ENCODE assay signal across 19 cellular contexts in the genomic region with DNA sequence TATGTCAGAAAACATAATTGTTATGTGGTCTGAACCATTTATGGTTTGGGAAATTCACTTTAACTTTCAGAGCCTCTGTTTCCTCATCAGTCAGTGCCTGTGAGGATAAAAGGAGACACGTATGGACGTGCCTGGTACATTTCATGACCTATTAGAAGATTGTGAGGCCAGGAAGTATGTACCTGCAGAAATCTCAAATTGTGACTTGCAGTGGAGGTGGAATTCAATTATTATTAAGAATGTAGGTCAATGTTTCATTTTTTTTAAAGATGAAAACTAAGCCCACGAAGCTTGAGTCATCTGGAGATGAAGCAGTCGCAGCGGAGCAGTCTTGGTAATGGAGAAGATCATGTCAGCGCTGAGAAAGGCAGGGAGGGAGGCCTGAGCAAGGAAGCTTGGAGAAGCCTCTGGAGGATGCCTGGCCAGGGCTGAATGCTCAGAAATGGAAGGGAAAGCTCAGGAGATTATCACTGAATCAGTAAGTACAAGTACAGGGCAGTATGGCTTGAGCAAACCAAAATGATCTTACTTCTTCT. TPM values are rescaled to one million over a fixed set of nuclear protein-coding genes. Genes with fewer than 3 reads are reported as not detected.
DNase-seq lines count a peak whose midpoint lies in the region; ATAC-seq and TF ChIP-seq lines count a peak whose summit lies in the region.
"Had no signal": no experiment of that assay in that cellular context is flagged by ENCODE, and none has a peak within 500 bp of the region (broad histone marks: within the 10 kb centered on the region; RNA-seq: fewer than 3 reads in every experiment).

No MANE protein-coding gene starts in this region.

- peak overlapping the region; percentile 33; the same call in 1 of the 2 replicates for H3K27ac Mint-ChIP-seq in WTC11
- H3K27ac Mint-ChIP-seq in CD8-positive, alpha-beta memory T cell, result no peak overlapping the region
- no peak overlapping the region for H3K27ac Mint-ChIP-seq in osteocyte (ENCODE audit: unreplicated experiment)
- H3K27ac Mint-ChIP-seq: H9 had no signal

- no peak for DNase-seq in WTC11 (ENCODE audit: low spot score)
- DNase-seq in caudate nucleus (lab: John Stamatoyannopoulos, UW), result peak in 41 of 61 donors; percentile 2 to 77 (median 23)
- DNase-seq in head of caudate nucleus, result peak in 40 of 42 donors; percentile 10 to 84 (median 53)
- DNase-seq in smooth muscle cell (lab: John Stamatoyannopoulos, UW; ENCODE audit: unreplicated experiment), result no peak
- no peak for DNase-seq in CD8-positive, alpha-beta memory T cell
- DNase-seq in osteocyte (ENCODE audit: extremely low spot score, unreplicated experiment), result no peak
- DNase-seq in NCI-H1048 (lab: John Stamatoyannopoulos, UW), result no peak
- DNase-seq: ACHN, COR-L47, DMS 273 treated with DMSO at 0.1 percent for 48 hours, DND-41, H9, IMR-90, NCI-H1092 treated with DMSO at 0.1 percent for 48 hours, NCI-H146, NCI-H2081 had no signal

- no peaks in the 10 kb centered on the region for H3K36me3 ChIP-seq in smooth muscle cell (ENCODE audit: low read depth)
- no peaks in the 10 kb centered on the region for H3K36me3 ChIP-seq in CD8-positive, alpha-beta memory T cell (ENCODE audit: insufficient read depth, low read length)

- H4K20me1 ChIP-seq in smooth muscle cell (ENCODE audit: low read depth), result no peaks in the 10 kb centered on the region

- no peak overlapping the region for H3K4me2 ChIP-seq in smooth muscle cell

- H3K27ac ChIP-seq in caudate nucleus (ENCODE audit: low read depth, low read length) (no peak overlapping the region), smooth muscle cell (ENCODE audit: low read depth) (peak overlapping the region; percentile 3)
- no peak overlapping the region for H3K27ac ChIP-seq in CD8-positive, alpha-beta memory T cell (ENCODE audit: low read depth, low read length)
- H3K27ac ChIP-seq: C4-2B had no signal

- no peaks in the 10 kb centered on the region for H3K9me3 ChIP-seq in smooth muscle cell (replicated peaks; ENCODE audit: low read depth)
- no peaks in the 10 kb centered on the region for H3K9me3 ChIP-seq in CD8-positive, alpha-beta memory T cell (ENCODE audit: low read length)

- H3K9me3 Mint-ChIP-seq in WTC11 (peaks cover 3% of the 10 kb centered on the region; the same call in 1 of the 2 replicates), osteocyte (ENCODE audit: unreplicated experiment) (no peaks in the 10 kb centered on the region)
- no peaks in the 10 kb centered on the region for H3K9me3 Mint-ChIP-seq in CD8-positive, alpha-beta memory T cell
- H3K9me3 Mint-ChIP-seq: H9 had no signal

- CTCF ChIA-PET in WTC11 (lab: Charles Lee), result interaction anchor here (1.6 to 2.6 kb wide), 2 partner anchors 79 to 98 kb away, joined by 5 to 15 read pairs; no protein-coding TSS in a partner anchor
- CTCF ChIA-PET in CD8-positive, alpha-beta memory T cell (lab: Charles Lee), result no interaction called here

- no peak for ATAC-seq in WTC11
- ATAC-seq: Panc1, Right ventricle myocardium inferior had no signal

- peaks cover 31% of the 10 kb centered on the region for H3K4me1 Mint-ChIP-seq in WTC11
- peaks cover 12 to 25% (median 24%) of the 10 kb centered on the region in 3 donors for H3K4me1 Mint-ChIP-seq in CD8-positive, alpha-beta memory T cell
- peaks cover 32% of the 10 kb centered on the region for H3K4me1 Mint-ChIP-seq in osteocyte (ENCODE audit: unreplicated experiment)

- H3K4me1 ChIP-seq in smooth muscle cell (ENCODE audit: low read depth), result peaks cover 13% of the 10 kb centered on the region
- peaks cover 17% of the 10 kb centered on the region for H3K4me1 ChIP-seq in CD8-positive, alpha-beta memory T cell (ENCODE audit: insufficient read depth, low read length)

- POLR2A ChIA-PET in WTC11 (lab: Charles Lee), result no interaction called here
- POLR2A ChIA-PET in CD8-positive, alpha-beta memory T cell (lab: Charles Lee), result interaction anchor here (0.6 kb wide), 1 partner anchor 113 kb away, joined by 3 read pairs; no protein-coding TSS in a partner anchor

- H3K36me3 Mint-ChIP-seq in WTC11 (peaks cover 2% of the 10 kb centered on the region), osteocyte (ENCODE audit: unreplicated experiment) (no peaks in the 10 kb centered on the region)
- peaks cover 0 to 1% (median 0%) of the 10 kb centered on the region in 3 donors for H3K36me3 Mint-ChIP-seq in CD8-positive, alpha-beta memory T cell

- intact Hi-C loops in head of caudate nucleus (cut with DNase I), result no loop called here

- H3K4me3 ChIP-seq in smooth muscle cell, result no peak overlapping the region
- H3K4me3 ChIP-seq in CD8-positive, alpha-beta memory T cell (ENCODE audit: low read length), result no peak overlapping the region

- peaks cover 5% of the 10 kb centered on the region for H3K79me2 ChIP-seq in smooth muscle cell (ENCODE audit: low read depth)

- no peaks in the 10 kb centered on the region for H3K27me3 Mint-ChIP-seq in WTC11 (ENCODE audit: low read depth)
- no peaks in the 10 kb centered on the region for H3K27me3 Mint-ChIP-seq in CD8-positive, alpha-beta memory T cell
- H3K27me3 Mint-ChIP-seq in osteocyte (ENCODE audit: unreplicated experiment), result no peaks in the 10 kb centered on the region

- H2AFZ ChIP-seq in smooth muscle cell (ENCODE audit: low read depth), result no peak overlapping the region

- no peak overlapping the region for H3K4me3 Mint-ChIP-seq in WTC11
- peak overlapping the region in 1 of 7 donors; percentile 31 for H3K4me3 Mint-ChIP-seq in CD8-positive, alpha-beta memory T cell
- no peak overlapping the region for H3K4me3 Mint-ChIP-seq in osteocyte (ENCODE audit: unreplicated experiment)
- H3K4me3 Mint-ChIP-seq: H9 had no signal

- WGBS in smooth muscle cell (ENCODE audit: low lambda C conversion rate), result 53% methylated on average over 6 of the region's 6 CpGs

- no peaks in the 10 kb centered on the region for H3K27me3 ChIP-seq in smooth muscle cell (ENCODE audit: low read depth)
- H3K27me3 ChIP-seq in CD8-positive, alpha-beta memory T cell (ENCODE audit: insufficient read depth, low read length, poor library complexity, severe bottlenecking), result peaks cover 3% of the 10 kb centered on the region

- H3F3A ChIP-seq in smooth muscle cell (ENCODE audit: low read depth), result no peaks in the 10 kb centered on the region

- TF ChIP-seq CTCF in WTC11 (IDR thresholded peaks at IDR 0.05), result no peak
- no peak for TF ChIP-seq CTCF in smooth muscle cell (IDR thresholded peaks at IDR 0.05; ENCODE audit: borderline replicate concordance, insufficient read depth, poor library complexity, severe bottlenecking)
- no peak for TF ChIP-seq CTCF in osteocyte (IDR thresholded peaks at IDR 0.05)

- no peak overlapping the region for H3K9ac ChIP-seq in smooth muscle cell (ENCODE audit: low read depth)

TF ChIP-seq in WTC11, 78 proteins besides CTCF, POLR2A, EP300 and RAD21:
- TF ChIP-seq, protein P1, sequence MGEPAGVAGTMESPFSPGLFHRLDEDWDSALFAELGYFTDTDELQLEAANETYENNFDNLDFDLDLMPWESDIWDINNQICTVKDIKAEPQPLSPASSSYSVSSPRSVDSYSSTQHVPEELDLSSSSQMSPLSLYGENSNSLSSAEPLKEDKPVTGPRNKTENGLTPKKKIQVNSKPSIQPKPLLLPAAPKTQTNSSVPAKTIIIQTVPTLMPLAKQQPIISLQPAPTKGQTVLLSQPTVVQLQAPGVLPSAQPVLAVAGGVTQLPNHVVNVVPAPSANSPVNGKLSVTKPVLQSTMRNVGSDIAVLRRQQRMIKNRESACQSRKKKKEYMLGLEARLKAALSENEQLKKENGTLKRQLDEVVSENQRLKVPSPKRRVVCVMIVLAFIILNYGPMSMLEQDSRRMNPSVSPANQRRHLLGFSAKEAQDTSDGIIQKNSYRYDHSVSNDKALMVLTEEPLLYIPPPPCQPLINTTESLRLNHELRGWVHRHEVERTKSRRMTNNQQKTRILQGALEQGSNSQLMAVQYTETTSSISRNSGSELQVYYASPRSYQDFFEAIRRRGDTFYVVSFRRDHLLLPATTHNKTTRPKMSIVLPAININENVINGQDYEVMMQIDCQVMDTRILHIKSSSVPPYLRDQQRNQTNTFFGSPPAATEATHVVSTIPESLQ (CRISPR knock-in tag; IDR thresholded peaks at IDR 0.05), result no peak
- TF ChIP-seq, protein P2, sequence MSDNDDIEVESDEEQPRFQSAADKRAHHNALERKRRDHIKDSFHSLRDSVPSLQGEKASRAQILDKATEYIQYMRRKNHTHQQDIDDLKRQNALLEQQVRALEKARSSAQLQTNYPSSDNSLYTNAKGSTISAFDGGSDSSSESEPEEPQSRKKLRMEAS (CRISPR knock-in tag; IDR thresholded peaks at IDR 0.05), result no peak
- TF ChIP-seq, protein P3, sequence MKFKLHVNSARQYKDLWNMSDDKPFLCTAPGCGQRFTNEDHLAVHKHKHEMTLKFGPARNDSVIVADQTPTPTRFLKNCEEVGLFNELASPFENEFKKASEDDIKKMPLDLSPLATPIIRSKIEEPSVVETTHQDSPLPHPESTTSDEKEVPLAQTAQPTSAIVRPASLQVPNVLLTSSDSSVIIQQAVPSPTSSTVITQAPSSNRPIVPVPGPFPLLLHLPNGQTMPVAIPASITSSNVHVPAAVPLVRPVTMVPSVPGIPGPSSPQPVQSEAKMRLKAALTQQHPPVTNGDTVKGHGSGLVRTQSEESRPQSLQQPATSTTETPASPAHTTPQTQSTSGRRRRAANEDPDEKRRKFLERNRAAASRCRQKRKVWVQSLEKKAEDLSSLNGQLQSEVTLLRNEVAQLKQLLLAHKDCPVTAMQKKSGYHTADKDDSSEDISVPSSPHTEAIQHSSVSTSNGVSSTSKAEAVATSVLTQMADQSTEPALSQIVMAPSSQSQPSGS (CRISPR knock-in tag; IDR thresholded peaks at IDR 0.05; ENCODE audit: borderline replicate concordance, low read depth), result no peak
- TF ChIP-seq, protein P4, sequence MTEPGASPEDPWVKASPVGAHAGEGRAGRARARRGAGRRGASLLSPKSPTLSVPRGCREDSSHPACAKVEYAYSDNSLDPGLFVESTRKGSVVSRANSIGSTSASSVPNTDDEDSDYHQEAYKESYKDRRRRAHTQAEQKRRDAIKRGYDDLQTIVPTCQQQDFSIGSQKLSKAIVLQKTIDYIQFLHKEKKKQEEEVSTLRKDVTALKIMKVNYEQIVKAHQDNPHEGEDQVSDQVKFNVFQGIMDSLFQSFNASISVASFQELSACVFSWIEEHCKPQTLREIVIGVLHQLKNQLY (CRISPR knock-in tag; IDR thresholded peaks at IDR 0.05), result no peak
- TF ChIP-seq SOX15 (CRISPR knock-in tag; IDR thresholded peaks at IDR 0.05), result no peak
- TF ChIP-seq, protein P5, sequence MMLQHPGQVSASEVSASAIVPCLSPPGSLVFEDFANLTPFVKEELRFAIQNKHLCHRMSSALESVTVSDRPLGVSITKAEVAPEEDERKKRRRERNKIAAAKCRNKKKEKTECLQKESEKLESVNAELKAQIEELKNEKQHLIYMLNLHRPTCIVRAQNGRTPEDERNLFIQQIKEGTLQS (CRISPR knock-in tag; conservative IDR thresholded peaks at IDR 0.05), result no peak

RNA-seq across cellular contexts. Expression of a gene that starts 3.9 kb away (rescaled TPM):
- total RNA-seq in WTC11 (2021) (66.3 to 78.3 TPM (median 71.2 TPM) in 3 replicates), smooth muscle cell (76.2 and 93.1 TPM in 2 replicates), osteocyte (57.2 and 67.1 TPM in 2 replicates)
- 35.0 and 38.6 TPM in 2 replicates for polyA plus RNA-seq in smooth muscle cell
- 1 to 10 TPM; 7.5 to 7.9 TPM for total RNA-seq in CD8-positive, alpha-beta memory T cell
- polyA plus RNA-seq in CD8-positive, alpha-beta memory T cell, result 2.7 TPM

Comparison
In these comparisons a context has a peak if more than half of its experiments do, and no peak if none do; other contexts are left out.
1. DNase-seq: peak in caudate nucleus (41 of 61) and head of caudate nucleus (40 of 42); none in WTC11 (single experiment), smooth muscle cell (single experiment), CD8-positive, alpha-beta memory T cell (0 of 5), osteocyte (single experiment) and NCI-H1048 (single experiment).